In genomic region chr2:241501551-241501950, GRCh38 we compare ENCODE assay signal across 3 cellular contexts.
TF ChIP-seq lines count a peak whose summit lies in the region.

No MANE protein-coding gene starts in this region.

TF ChIP-seq in HepG2, 621 proteins besides CTCF, POLR2A, EP300 and RAD21:
- TF ChIP-seq AGO2 (optimal IDR thresholded peaks at IDR 0.05; ENCODE audit: low read depth, low read length) (peak; percentile 25), BCLAF1 (IDR thresholded peaks at IDR 0.05) (no peak)

TF ChIP-seq in H1, 55 proteins besides CTCF, POLR2A, EP300 and RAD21:
- no peak for TF ChIP-seq SP2 (IDR thresholded peaks at IDR 0.05; ENCODE audit: low read length)
- no peak for TF ChIP-seq NRF1 (IDR thresholded peaks at IDR 0.05; ENCODE audit: low read depth, low read length)
- no peak for TF ChIP-seq KDM4A (IDR thresholded peaks at IDR 0.05; ENCODE audit: low read depth, low read length, severe bottlenecking)
- no peak for TF ChIP-seq GTF2F1 (IDR thresholded peaks at IDR 0.05; ENCODE audit: borderline replicate concordance, low read depth, low read length)

TF ChIP-seq in GM23338, 12 proteins besides CTCF, POLR2A, EP300 and RAD21:
- TF ChIP-seq ETS1 (IDR thresholded peaks at IDR 0.05) (no peak), ZNF462 (CRISPR knock-in tag; IDR thresholded peaks at IDR 0.05) (no peak), ZNF331 (CRISPR knock-in tag; IDR thresholded peaks at IDR 0.05; ENCODE audit: low read depth) (no peak), REST (IDR thresholded peaks at IDR 0.05; ENCODE audit: unreplicated experiment) (no peak), POLR2AphosphoS5 (IDR thresholded peaks at IDR 0.05; ENCODE audit: low read depth) (no peak), JUNB (IDR thresholded peaks at IDR 0.05; ENCODE audit: unreplicated experiment) (no peak), CREB1 (CRISPR knock-in tag; IDR thresholded peaks at IDR 0.05; ENCODE audit: low read depth) (no peak), ZNF114 (CRISPR knock-in tag; IDR thresholded peaks at IDR 0.05) (no peak), EZH2 (IDR thresholded peaks at IDR 0.05; ENCODE audit: low read depth, unreplicated experiment) (no peak), STAT1 (IDR thresholded peaks at IDR 0.05; ENCODE audit: unreplicated experiment) (no peak), EZH2phosphoT487 (IDR thresholded peaks at IDR 0.05; ENCODE audit: unreplicated experiment) (no peak), NANOG (IDR thresholded peaks at IDR 0.05; ENCODE audit: borderline replicate concordance) (no peak)
